ENCODE assay signal across 5 cellular contexts in genomic region chr2:47619582-47620320, GRCh38. TPM values are rescaled to one million over a fixed set of nuclear protein-coding genes. Genes with fewer than 3 reads are reported as not detected.
"Had no signal": no experiment of that assay in that cellular context is flagged by ENCODE, and none has a peak within 500 bp of the region (broad histone marks: within the 10 kb centered on the region; RNA-seq: fewer than 3 reads in every experiment).

No MANE protein-coding gene starts in this region.

RNA-seq across cellular contexts. Expression of gene KCNK12, which starts 49.0 kb away (rescaled TPM):
- total RNA-seq: LHCN-M2, MCF 10A, PC-9, RPMI7951, SK-MEL-5 had no signal
